Comparison of ENCODE assay signal across 8 cellular contexts in the genomic region with DNA sequence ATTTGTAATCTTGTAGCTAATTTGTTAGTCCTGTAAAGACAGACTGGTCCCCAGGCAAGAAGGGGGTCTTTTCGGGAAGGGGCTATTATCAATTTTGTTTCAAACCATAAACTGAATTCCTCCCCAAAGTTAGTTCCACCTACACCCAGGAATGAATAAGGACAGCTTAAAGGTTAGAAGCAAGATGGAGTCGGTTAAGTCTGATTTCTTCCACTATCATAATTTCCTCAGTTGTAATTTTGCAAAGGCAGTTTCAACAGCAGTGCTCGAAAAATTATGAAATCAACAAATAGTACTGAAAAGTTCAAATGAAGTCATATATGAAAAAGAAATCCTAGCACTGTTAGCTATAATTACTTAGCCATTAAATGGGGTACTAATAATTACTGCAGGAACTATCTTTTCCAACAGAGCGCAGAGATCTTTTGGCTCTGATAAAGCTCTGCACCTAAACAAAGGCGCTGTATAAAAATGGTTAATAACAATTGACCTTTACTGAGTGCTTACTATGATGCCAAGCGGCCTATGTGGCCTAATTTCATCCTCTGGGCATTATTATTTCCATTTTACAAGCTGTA. TPM values are rescaled to one million over a fixed set of nuclear protein-coding genes. Genes with fewer than 3 reads are reported as not detected.
DNase-seq lines count a peak whose midpoint lies in the region; ATAC-seq and TF ChIP-seq lines count a peak whose summit lies in the region.

No MANE protein-coding gene starts in this region.

- no peak for ATAC-seq in RWPE2 (ENCODE audit: low read depth)

- POLR2A ChIA-PET in CD8-positive, alpha-beta memory T cell (lab: Charles Lee), result interaction anchor here (0.7 to 3.0 kb wide), 10 partner anchors 13 to 248 kb away, joined by 3 to 32 read pairs (median 8); a partner anchor contains a TSS

- H3K27ac ChIP-seq in CD8-positive, alpha-beta memory T cell (ENCODE audit: low read depth, low read length), result peak overlapping the region; percentile 91
- H3K27ac ChIP-seq in RWPE2 (ENCODE audit: poor library complexity, severe bottlenecking) (peak overlapping the region; percentile 86), ovary (peak overlapping the region; percentile 73 to 81)

- no peaks in the 10 kb centered on the region for H3K27me3 Mint-ChIP-seq in CD8-positive, alpha-beta memory T cell

- peaks cover 8% of the 10 kb centered on the region for H3K36me3 ChIP-seq in CD8-positive, alpha-beta memory T cell (ENCODE audit: insufficient read depth, low read length)
- peaks cover 32% of the 10 kb centered on the region for H3K36me3 ChIP-seq in RWPE2 (ENCODE audit: low read depth)
- no peaks in the 10 kb centered on the region for H3K36me3 ChIP-seq in ovary

- TF ChIP-seq CTCF in RWPE2 (IDR thresholded peaks at IDR 0.05; ENCODE audit: poor library complexity, severe bottlenecking) (no peak), epithelial cell of proximal tubule (conservative IDR thresholded peaks at IDR 0.05; ENCODE audit: low read depth, low read length) (no peak), ovary (IDR thresholded peaks at IDR 0.05) (no peak)

- CTCF ChIA-PET in CD8-positive, alpha-beta memory T cell (lab: Charles Lee), result interaction anchor here (0.6 to 4.9 kb wide), 9 partner anchors 8 to 136 kb away, joined by 3 to 26 read pairs (median 5); a partner anchor contains a TSS

- H3K4me3 Mint-ChIP-seq in CD8-positive, alpha-beta memory T cell, result peak overlapping the region; percentile 98 to 100 (median 99)

- H3K4me1 Mint-ChIP-seq in CD8-positive, alpha-beta memory T cell, result peaks cover 28 to 41% (median 40%) of the 10 kb centered on the region in 3 donors

- no peaks in the 10 kb centered on the region for H3K9me3 ChIP-seq in CD8-positive, alpha-beta memory T cell (ENCODE audit: low read length)
- H3K9me3 ChIP-seq in RWPE2 (ENCODE audit: severe bottlenecking) (no peaks in the 10 kb centered on the region), ovary (no peaks in the 10 kb centered on the region)

- H3K4me3 ChIP-seq in CD8-positive, alpha-beta memory T cell (ENCODE audit: low read length), result peak overlapping the region; percentile 61
- H3K4me3 ChIP-seq in RWPE2 (ENCODE audit: severe bottlenecking) (peak overlapping the region; percentile 61), epithelial cell of proximal tubule (ENCODE audit: low read depth, low read length) (peak overlapping the region; percentile 71), ovary (peak overlapping the region; percentile 97)

- peak overlapping the region; percentile 99 to 100 (median 100) for H3K27ac Mint-ChIP-seq in CD8-positive, alpha-beta memory T cell

- H3K27me3 ChIP-seq in CD8-positive, alpha-beta memory T cell (ENCODE audit: insufficient read depth, low read length, poor library complexity, severe bottlenecking), result no peaks in the 10 kb centered on the region
- H3K27me3 ChIP-seq in RWPE2 (ENCODE audit: insufficient read depth, poor library complexity, severe bottlenecking) (no peaks in the 10 kb centered on the region), ovary (no peaks in the 10 kb centered on the region)

- peaks cover 31% of the 10 kb centered on the region for H3K4me1 ChIP-seq in CD8-positive, alpha-beta memory T cell (ENCODE audit: insufficient read depth, low read length)
- H3K4me1 ChIP-seq in RWPE2 (ENCODE audit: insufficient read depth, poor library complexity, severe bottlenecking) (peaks cover 9% of the 10 kb centered on the region), ovary (ENCODE audit: insufficient read depth) (peaks cover 4% of the 10 kb centered on the region)

- WGBS in ovary, 3 donors, result 20 to 32% (median 26%) methylated on average over 6 of the region's 6 CpGs

- intact Hi-C loops in ovary (cut with DNase I), result no loop called here

- DNase-seq in CD8-positive, alpha-beta memory T cell, result no peak
- DNase-seq in RWPE2 (ENCODE audit: low spot score), result no peak
- DNase-seq in epithelial cell of proximal tubule (ENCODE audit: low read depth), result no peak
- no peak for DNase-seq in ovary
- no peak for DNase-seq in NCI-H524 treated with DMSO at 0.1 percent for 48 hours (lab: John Stamatoyannopoulos, UW)
- no peak for DNase-seq in NCI-H1436 treated with DMSO at 0.1 percent for 48 hours (lab: John Stamatoyannopoulos, UW)
- no peak for DNase-seq in anterior cingulate cortex (lab: John Stamatoyannopoulos, UW)
- no peak for DNase-seq in GM03348 (ENCODE audit: low spot score)

- no peak for TF ChIP-seq EP300 in ovary (IDR thresholded peaks at IDR 0.05)

- no peaks in the 10 kb centered on the region for H3K9me3 Mint-ChIP-seq in CD8-positive, alpha-beta memory T cell

- peaks cover 0 to 31% (median 0%) of the 10 kb centered on the region in 3 donors for H3K36me3 Mint-ChIP-seq in CD8-positive, alpha-beta memory T cell

- no peak for TF ChIP-seq POLR2A in ovary (IDR thresholded peaks at IDR 0.05)

RNA-seq across cellular contexts. Expression of a gene that starts 0.8 kb away (rescaled TPM):
- 10 to 100 TPM; 93.1 to 95.9 TPM for total RNA-seq in CD8-positive, alpha-beta memory T cell
- polyA plus RNA-seq in CD8-positive, alpha-beta memory T cell, result 70.3 TPM
- total RNA-seq in epithelial cell of proximal tubule (54.3 and 66.1 TPM in 2 replicates), ovary (10 to 100 TPM; 30.3 to 70.4 (median 58.8) TPM)
- 10 to 100 TPM; 32.2 to 60.5 TPM for polyA plus RNA-seq in ovary

RNA-seq across cellular contexts. Expression of a gene that starts 38.4 kb away (rescaled TPM):
- total RNA-seq in CD8-positive, alpha-beta memory T cell, result 10 to 100 TPM; 35.8 to 37.2 TPM
- polyA plus RNA-seq in CD8-positive, alpha-beta memory T cell, result 52.6 TPM
- 62.5 and 89.8 TPM in 2 replicates for total RNA-seq in epithelial cell of proximal tubule
- 10 to 100 TPM; 12.5 to 33.4 (median 16.9) TPM for total RNA-seq in ovary
- polyA plus RNA-seq in ovary, result 10 to 100 TPM; 26.3 to 30.6 TPM

RNA-seq across cellular contexts. Expression of a gene that starts 42.0 kb away (rescaled TPM):
- 10 to 100 TPM; 54.3 to 57.6 TPM for total RNA-seq in CD8-positive, alpha-beta memory T cell
- polyA plus RNA-seq in CD8-positive, alpha-beta memory T cell, result 26.0 TPM
- total RNA-seq in epithelial cell of proximal tubule (31.5 and 40.3 TPM in 2 replicates), ovary (10 to 100 TPM; 56.1 to 90.7 (median 69.3) TPM)
- 10 to 100 TPM; 42.7 to 80.9 TPM for polyA plus RNA-seq in ovary

RNA-seq across cellular contexts. Expression of a gene that starts 45.5 kb away (rescaled TPM):
- 1 to 10 TPM; 7.4 to 8.6 TPM for total RNA-seq in CD8-positive, alpha-beta memory T cell
- polyA plus RNA-seq in CD8-positive, alpha-beta memory T cell, result 0.45 TPM
- total RNA-seq in epithelial cell of proximal tubule (1.0 and 1.9 TPM in 2 replicates), ovary (10 to 100 TPM in 2 of 7 donors, 1 to 10 TPM in 5; 2.0 to 11.1 (median 8.4) TPM)
- polyA plus RNA-seq in ovary, result 1 to 10 TPM; 4.7 to 5.6 TPM
